In genomic region chr6:148313483-148313882, GRCh38 we compare ENCODE assay signal across 16 cellular contexts. TPM values are rescaled to one million over a fixed set of nuclear protein-coding genes. Genes with fewer than 3 reads are reported as not detected.
A peak's percentile ranks its signal among the peaks of the same experiment; 100 is the strongest.
DNase-seq lines count a peak whose midpoint lies in the region; TF ChIP-seq lines count a peak whose summit lies in the region.
"Had no signal": no experiment of that assay in that cellular context is flagged by ENCODE, and none has a peak within 500 bp of the region (broad histone marks: within the 10 kb centered on the region; RNA-seq: fewer than 3 reads in every experiment).

No MANE protein-coding gene starts in this region.

- no peak overlapping the region for H2BK15ac ChIP-seq in mesenchymal stem cell (ENCODE audit: low read depth, poor library complexity, severe bottlenecking)

- no peak overlapping the region for H3K9ac ChIP-seq in mesenchymal stem cell (ENCODE audit: low read length)
- H3K9ac ChIP-seq: KMS-11 had no signal

- peak; percentile 43 for DNase-seq in D341Med (ENCODE audit: low spot score)
- DNase-seq in NCI-H1105 (lab: John Stamatoyannopoulos, UW), result peak; percentile 6
- peak; percentile 90 for DNase-seq in NCI-H82 (lab: John Stamatoyannopoulos, UW)
- peak; percentile 67 for DNase-seq in myocyte (ENCODE audit: low read depth)
- DNase-seq in stimulated activated CD4-positive, alpha-beta T cell treated with anti-CD3 and anti-CD28 coated beads, Interleukin-4, amount 100 ng/mL, for 24 hours, result no peak
- DNase-seq in midbrain (lab: John Stamatoyannopoulos, UW), result no peak
- no peak for DNase-seq in dorsolateral prefrontal cortex
- no peak for DNase-seq in mesenchymal stem cell
- DNase-seq: COR-L47, NCI-H1092 treated with DMSO at 0.1 percent for 48 hours, NCI-H2029 treated with DMSO at 0.1 percent for 48 hours, NCI-H345, NCI-H748 treated with DMSO at 0.1 percent for 48 hours, SHP77 treated with DMSO at 0.1 percent for 48 hours had no signal

- H4K8ac ChIP-seq in mesenchymal stem cell (ENCODE audit: low read length), result no peak overlapping the region

- H3K23ac ChIP-seq in mesenchymal stem cell (ENCODE audit: low read length in 2 of 2), result no peak overlapping the region

- intact Hi-C loops in dorsolateral prefrontal cortex (cut with DNase I), result no loop called here

- H3K4me3 ChIP-seq in dorsolateral prefrontal cortex (no peak overlapping the region), mesenchymal stem cell (ENCODE audit: insufficient read depth in 1 of 2, low read depth in 1 of 2, low read length in 2 of 2) (no peak overlapping the region)

- no peak overlapping the region for H2AFZ ChIP-seq in mesenchymal stem cell (ENCODE audit: low read depth, low read length)

- no peak overlapping the region for H3K14ac ChIP-seq in mesenchymal stem cell (ENCODE audit: low read length in 2 of 2)

- TF ChIP-seq CTCF in dorsolateral prefrontal cortex (IDR thresholded peaks at IDR 0.05 in 54 of 56, conservative IDR thresholded peaks at IDR 0.05 in 2 of 56; ENCODE audit: low read depth in 1 of 56, partially characterized antibody in 56 of 56), result no peak

- no peak overlapping the region for H2BK120ac ChIP-seq in mesenchymal stem cell (ENCODE audit: low read depth, low read length)

- no peak overlapping the region for H2BK5ac ChIP-seq in mesenchymal stem cell (ENCODE audit: low read depth, low read length, poor library complexity, severe bottlenecking)

- H3K79me1 ChIP-seq in mesenchymal stem cell (replicated peaks; ENCODE audit: low read length, poor library complexity, severe bottlenecking), result no peaks in the 10 kb centered on the region

- H3K4ac ChIP-seq in mesenchymal stem cell (ENCODE audit: low read depth in 1 of 2, low read length in 2 of 2), result no peak overlapping the region

- peaks cover 0 to 23% of the 10 kb centered on the region in 2 experiments for H3K36me3 ChIP-seq in mesenchymal stem cell (ENCODE audit: control insufficient read depth in 1 of 2, insufficient read depth in 2 of 2, low read depth in 1 of 2, low read length in 2 of 2)

- H3K4me2 ChIP-seq in mesenchymal stem cell (ENCODE audit: low read length, poor library complexity, severe bottlenecking), result no peak overlapping the region
- H3K4me2 ChIP-seq: KMS-11 had no signal

- H2BK12ac ChIP-seq in mesenchymal stem cell (ENCODE audit: low read length in 2 of 2), result peak overlapping the region in 1 of 2 experiments; percentile 39

- H3K18ac ChIP-seq in mesenchymal stem cell (ENCODE audit: low read depth in 1 of 2, low read length in 2 of 2), result peak overlapping the region in 1 of 2 experiments; percentile 15

- no peaks in the 10 kb centered on the region for H3K27me3 ChIP-seq in dorsolateral prefrontal cortex
- H3K27me3 ChIP-seq in mesenchymal stem cell (ENCODE audit: control insufficient read depth in 1 of 2, insufficient read depth in 1 of 2, low read length in 2 of 2), result no peaks in the 10 kb centered on the region

- no peak overlapping the region for H2AK5ac ChIP-seq in mesenchymal stem cell (ENCODE audit: low read length, severe bottlenecking)

- H3K27ac ChIP-seq in dorsolateral prefrontal cortex (peak overlapping the region in 21 of 59 donors; percentile 1 to 58 (median 36)), mesenchymal stem cell (ENCODE audit: low read length, poor library complexity, severe bottlenecking) (no peak overlapping the region)
- H3K27ac ChIP-seq: C4-2B, KMS-11 had no signal

- H3K4me1 ChIP-seq in mesenchymal stem cell (ENCODE audit: control insufficient read depth, insufficient read depth, low read depth, low read length), result no peaks in the 10 kb centered on the region

- no peak overlapping the region for H4K91ac ChIP-seq in mesenchymal stem cell (ENCODE audit: low read length)

- 72% methylated on average over 4 of the region's 8 CpGs for WGBS in mesenchymal stem cell

- no peaks in the 10 kb centered on the region for H3K9me3 ChIP-seq in mesenchymal stem cell (ENCODE audit: control insufficient read depth, low read length)

RNA-seq across cellular contexts. Expression of gene SASH1, which starts 29.2 kb away (rescaled TPM):
- total RNA-seq in myocyte (23.9 and 39.4 TPM in 2 replicates), dorsolateral prefrontal cortex (100 to 1,000 TPM in 105 of 120 experiments, 10 to 100 TPM in 15; 67.5 to 387 (median 117) TPM)
- polyA plus RNA-seq in myocyte (2012), result 13.3 TPM
- polyA plus RNA-seq in mesenchymal stem cell (2013, experiment 1 of 2), result 35.8 TPM
- polyA plus RNA-seq in mesenchymal stem cell (2013, experiment 2 of 2), result 34.3 TPM

Comparison
In these comparisons a context has a peak if more than half of its experiments do, and no peak if none do; other contexts are left out.
1. DNase-seq: peak in D341Med (single experiment), NCI-H1105 (single experiment), NCI-H82 (single experiment) and myocyte (single experiment); none in stimulated activated CD4-positive, alpha-beta T cell treated with anti-CD3 and anti-CD28 coated beads, Interleukin-4, amount 100 ng/mL, for 24 hours (single experiment), midbrain (single experiment), dorsolateral prefrontal cortex (0 of 10) and mesenchymal stem cell (single experiment).